In genomic region chr3:12759097-12759679, GRCh38 we compare ENCODE assay signal across 11 cellular contexts. TPM values are rescaled to one million over a fixed set of nuclear protein-coding genes. Genes with fewer than 3 reads are reported as not detected.
DNase-seq lines count a peak whose midpoint lies in the region; ATAC-seq and TF ChIP-seq lines count a peak whose summit lies in the region.
"Had no signal": no experiment of that assay in that cellular context is flagged by ENCODE, and none has a peak within 500 bp of the region (broad histone marks: within the 10 kb centered on the region; RNA-seq: fewer than 3 reads in every experiment).

TMEM40 (minus strand) TSS chr3:12759259; CDS start chr3:12749832, 9,427 bp downstream.

- H3K56ac ChIP-seq in H9 (ENCODE audit: insufficient read length, low read depth, low read length), result no peak within 1 kb of the TSS

- no peak within 1 kb of the TSS for H2BK15ac ChIP-seq in H9 (ENCODE audit: low read depth, low read length)

- no peaks in the 10 kb centered on the region for H3K79me2 ChIP-seq in H9 (ENCODE audit: insufficient read depth, low read length)

- no peak within 1 kb of the TSS for H3K4me2 ChIP-seq in H9 (ENCODE audit: insufficient read depth, insufficient read length, low read length)

- no peak within 1 kb of the TSS for H2BK120ac ChIP-seq in H9 (ENCODE audit: low read depth, low read length, poor library complexity, severe bottlenecking)

- H4K5ac ChIP-seq in H9 (ENCODE audit: insufficient read length, low read depth, low read length), result no peak within 1 kb of the TSS

- no peaks in the 10 kb centered on the region; the same call in 1 of the 2 replicates for H3K27me3 Mint-ChIP-seq in H9 (ENCODE audit: low read depth)
- H3K27me3 Mint-ChIP-seq in stimulated activated naive B cell treated with anti-CD40 and anti-IgM and Interleukin-4, amounts not matched to agents 10 μg/mL and 1 μg/mL and 100 μg/mL, for 72 hours, result peaks cover 27 to 47% of the 10 kb centered on the region in 2 donors

- H3K27ac ChIP-seq in H9 (ENCODE audit: insufficient read length, low read depth, low read length) (no peak within 1 kb of the TSS), SK-N-MC (peak within 1 kb of the TSS; percentile 79; the same call in 1 of the 2 replicates)

- no peaks in the 10 kb centered on the region for H3K36me3 ChIP-seq in SK-N-MC (ENCODE audit: insufficient read depth, low read length)

- H3K14ac ChIP-seq in H9 (ENCODE audit: insufficient read depth, low read length), result no peak within 1 kb of the TSS

- no peak within 1 kb of the TSS for H2BK20ac ChIP-seq in H9 (ENCODE audit: low read depth, low read length, poor library complexity, severe bottlenecking)

- no peak for ATAC-seq in stimulated activated effector memory CD8-positive, alpha-beta T cell treated with anti-CD3 and anti-CD28 coated beads, Interleukin-12 subunit alpha, Interleukin-12 subunit beta, amount 100 ng/mL, for 72 hours
- no peak for ATAC-seq in stimulated activated naive B cell treated with anti-CD40 and anti-IgM and Interleukin-4, amounts not matched to agents 10 μg/mL and 1 μg/mL and 100 μg/mL, for 72 hours (replicated peaks)
- ATAC-seq: naive thymus-derived CD4-positive, alpha-beta T cell had no signal

- no peaks in the 10 kb centered on the region for H3K79me1 ChIP-seq in H9 (ENCODE audit: insufficient read depth, low read depth, low read length, poor library complexity, severe bottlenecking)

- no peak within 1 kb of the TSS for H3K4me3 ChIP-seq in SK-N-MC

- H2AK5ac ChIP-seq in H9 (ENCODE audit: insufficient read length, low read length), result no peak within 1 kb of the TSS

- no peaks in the 10 kb centered on the region for H3K4me1 ChIP-seq in H9 (ENCODE audit: insufficient read depth, low read length)

- H2AFZ ChIP-seq in H9 (ENCODE audit: low read length), result peak within 1 kb of the TSS; percentile 43

- no peak within 1 kb of the TSS for H4K91ac ChIP-seq in H9 (ENCODE audit: insufficient read length, low read depth, low read length)

- no peaks in the 10 kb centered on the region for H3K9me3 ChIP-seq in H9 (ENCODE audit: control insufficient read depth, low read depth, low read length)
- no peaks in the 10 kb centered on the region for H3K9me3 ChIP-seq in SK-N-MC (ENCODE audit: low read depth, low read length)

- peak within 1 kb of the TSS; percentile 54 to 90 (median 76); a peak in 4 of 7 replicates for H3K27ac Mint-ChIP-seq in H9
- H3K27ac Mint-ChIP-seq in stimulated activated effector memory CD8-positive, alpha-beta T cell treated with anti-CD3 and anti-CD28 coated beads, Interleukin-12 subunit alpha, Interleukin-12 subunit beta, amount 100 ng/mL, for 72 hours, result peak within 1 kb of the TSS; percentile 61
- no peak within 1 kb of the TSS for H3K27ac Mint-ChIP-seq in stimulated activated naive B cell treated with anti-CD40 and anti-IgM and Interleukin-4, amounts not matched to agents 10 μg/mL and 1 μg/mL and 100 μg/mL, for 72 hours
- H3K27ac Mint-ChIP-seq: activated T-cell treated with anti-CD3 and anti-CD28 coated beads, Interleukin-2, amount 50 U/mL, for 24 hours had no signal

- TF ChIP-seq CTCF in H9 (conservative IDR thresholded peaks at IDR 0.05) (no peak), GM13977 (IDR thresholded peaks at IDR 0.05; ENCODE audit: extremely low read depth, insufficient read depth, missing control alignments) (no peak)

- no peak within 1 kb of the TSS for H3K23ac ChIP-seq in H9 (ENCODE audit: insufficient read length, low read depth, low read length)

- no peak within 1 kb of the TSS for H3K18ac ChIP-seq in H9 (ENCODE audit: insufficient read length, low read depth, low read length)

- H3K4ac ChIP-seq in H9 (ENCODE audit: low read depth, low read length), result no peak within 1 kb of the TSS

- DNase-seq in H9, result peak; percentile 75
- no peak for DNase-seq in SK-N-MC (ENCODE audit: low read depth, low spot score)
- peak; percentile 44 for DNase-seq in iPS-NIHi11 (ENCODE audit: low spot score)
- DNase-seq in stimulated activated effector memory CD8-positive, alpha-beta T cell treated with anti-CD3 and anti-CD28 coated beads, Interleukin-12 subunit alpha, Interleukin-12 subunit beta, amount 100 ng/mL, for 72 hours (ENCODE audit: low spot score in 2 of 2), result no peak
- no peak for DNase-seq in GM13977 (ENCODE audit: low spot score)
- no peak for DNase-seq in SKM-1 (lab: John Stamatoyannopoulos, UW; ENCODE audit: unreplicated experiment)
- DNase-seq in posterior vena cava (ENCODE audit: low spot score), result no peak
- DNase-seq in stimulated activated naive B cell treated with anti-CD40 and anti-IgM and Interleukin-4, amounts not matched to agents 10 μg/mL and 1 μg/mL and 100 μg/mL, for 72 hours, result no peak
- DNase-seq: activated T-cell treated with anti-CD3 and anti-CD28 coated beads, Interleukin-2, amount 50 U/mL, for 24 hours; naive thymus-derived CD4-positive, alpha-beta T cell; OCI-M1 had no signal

- H3K9me3 Mint-ChIP-seq in H9, result no peaks in the 10 kb centered on the region
- H3K9me3 Mint-ChIP-seq in stimulated activated effector memory CD8-positive, alpha-beta T cell treated with anti-CD3 and anti-CD28 coated beads, Interleukin-12 subunit alpha, Interleukin-12 subunit beta, amount 100 ng/mL, for 72 hours, result no peaks in the 10 kb centered on the region
- no peaks in the 10 kb centered on the region for H3K9me3 Mint-ChIP-seq in stimulated activated naive B cell treated with anti-CD40 and anti-IgM and Interleukin-4, amounts not matched to agents 10 μg/mL and 1 μg/mL and 100 μg/mL, for 72 hours
- H3K9me3 Mint-ChIP-seq: activated T-cell treated with anti-CD3 and anti-CD28 coated beads, Interleukin-2, amount 50 U/mL, for 24 hours had no signal

- H3K9ac ChIP-seq in H9 (ENCODE audit: extremely low read depth, insufficient read length, low read length) (no peak within 1 kb of the TSS), SK-N-MC (ENCODE audit: insufficient read length) (peak within 1 kb of the TSS; percentile 51)

- no peak within 1 kb of the TSS for H2BK12ac ChIP-seq in H9 (ENCODE audit: insufficient read length, low read depth, low read length)

- no peaks in the 10 kb centered on the region for H3K36me3 Mint-ChIP-seq in H9 (ENCODE audit: insufficient read depth in 1 of 3, low read depth in 3 of 3)
- no peaks in the 10 kb centered on the region for H3K36me3 Mint-ChIP-seq in stimulated activated effector memory CD8-positive, alpha-beta T cell treated with anti-CD3 and anti-CD28 coated beads, Interleukin-12 subunit alpha, Interleukin-12 subunit beta, amount 100 ng/mL, for 72 hours
- H3K36me3 Mint-ChIP-seq in stimulated activated naive B cell treated with anti-CD40 and anti-IgM and Interleukin-4, amounts not matched to agents 10 μg/mL and 1 μg/mL and 100 μg/mL, for 72 hours, result peaks cover 0 to 1% of the 10 kb centered on the region in 2 donors
- H3K36me3 Mint-ChIP-seq: naive thymus-derived CD4-positive, alpha-beta T cell had no signal

- no CpG with 5 or more reads among the region's 10 CpGs for WGBS in H9 (ENCODE audit: extremely low coverage, insufficient read length, low lambda C conversion rate)

- H3K4me1 Mint-ChIP-seq in H9, result peaks cover 22 to 23% of the 10 kb centered on the region in 2 experiments
- H3K4me1 Mint-ChIP-seq in stimulated activated effector memory CD8-positive, alpha-beta T cell treated with anti-CD3 and anti-CD28 coated beads, Interleukin-12 subunit alpha, Interleukin-12 subunit beta, amount 100 ng/mL, for 72 hours, result peaks cover 6% of the 10 kb centered on the region
- peaks cover 17 to 21% of the 10 kb centered on the region in 2 donors for H3K4me1 Mint-ChIP-seq in stimulated activated naive B cell treated with anti-CD40 and anti-IgM and Interleukin-4, amounts not matched to agents 10 μg/mL and 1 μg/mL and 100 μg/mL, for 72 hours

- H3T11ph ChIP-seq in H9 (ENCODE audit: low read length), result no peak within 1 kb of the TSS

- no peak within 1 kb of the TSS for H4K8ac ChIP-seq in H9 (replicated peaks; ENCODE audit: insufficient read length, low read depth, low read length)

- intact Hi-C loops in posterior vena cava (cut with DNase I), result no loop called here

- no peak within 1 kb of the TSS for H2BK5ac ChIP-seq in H9 (ENCODE audit: insufficient read length, low read length)

- in situ Hi-C loops in GM13977 (cut with MboI; ENCODE audit: low pct_unique_long_range_greater_than_20kb, low sequenced_read_pairs, unreplicated experiment), result no loop called here

- H3K23me2 ChIP-seq in H9 (ENCODE audit: insufficient read length, low read depth, low read length, poor library complexity, severe bottlenecking), result no peaks in the 10 kb centered on the region

- H4K20me1 ChIP-seq in H9 (ENCODE audit: control insufficient read depth, insufficient read depth, insufficient read length), result no peaks in the 10 kb centered on the region

- H3K27me3 ChIP-seq in H9 (ENCODE audit: insufficient read depth, low read length), result no peaks in the 10 kb centered on the region

- H3K4me3 Mint-ChIP-seq in H9, result no peak within 1 kb of the TSS
- H3K4me3 Mint-ChIP-seq in stimulated activated effector memory CD8-positive, alpha-beta T cell treated with anti-CD3 and anti-CD28 coated beads, Interleukin-12 subunit alpha, Interleukin-12 subunit beta, amount 100 ng/mL, for 72 hours, result no peak within 1 kb of the TSS
- H3K4me3 Mint-ChIP-seq in stimulated activated naive B cell treated with anti-CD40 and anti-IgM and Interleukin-4, amounts not matched to agents 10 μg/mL and 1 μg/mL and 100 μg/mL, for 72 hours, result no peak within 1 kb of the TSS
- H3K4me3 Mint-ChIP-seq: activated T-cell treated with anti-CD3 and anti-CD28 coated beads, Interleukin-2, amount 50 U/mL, for 24 hours; naive thymus-derived CD4-positive, alpha-beta T cell had no signal

RNA-seq across cellular contexts. Expression of gene TMEM40, which starts in this region (rescaled TPM):
- total RNA-seq in H9 (2021), result not detected in 2 replicates
- not detected for total RNA-seq in posterior vena cava

Comparison
In these comparisons a context has a peak if more than half of its experiments do, and no peak if none do; other contexts are left out.
1. Peak in DNase-seq in H9; RNA of the gene not detected or under 1 TPM.